19 cellular contexts compared by ENCODE assay signal in the genomic region with DNA sequence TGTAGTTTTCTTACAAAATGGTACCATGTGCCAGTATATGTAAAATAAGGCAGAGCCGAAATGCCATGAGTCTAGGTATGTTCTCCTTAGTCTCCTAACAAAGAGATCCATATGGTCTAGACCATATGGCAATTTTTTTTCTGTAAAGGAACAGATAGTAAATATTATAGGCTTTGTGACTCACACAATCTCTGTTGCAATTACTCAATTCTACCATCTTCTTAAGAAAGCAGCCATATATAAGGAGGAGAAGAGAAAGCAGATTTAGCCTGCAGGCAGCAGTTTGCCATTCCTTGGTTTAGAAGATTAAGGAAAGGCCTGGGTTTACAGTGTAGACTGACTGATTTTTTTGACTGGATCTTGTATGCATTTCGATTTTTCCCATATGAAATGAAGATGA.
"Had no signal": no experiment of that assay in that cellular context is flagged by ENCODE, and none has a peak within 500 bp of the region (broad histone marks: within the 10 kb centered on the region; RNA-seq: fewer than 3 reads in every experiment).

No MANE protein-coding gene starts in this region.

- DNase-seq: activated CD4-positive, alpha-beta T cell treated with anti-CD3 and anti-CD28 coated beads, Interleukin-2, amount 50 U/mL, for 1 hour; activated CD4-positive, CD25-positive, alpha-beta regulatory T cell treated with anti-CD3 and anti-CD28 coated beads, Interleukin-2, amount 50 U/mL, for 72 hours; activated CD8-positive, alpha-beta memory T cell treated with anti-CD3 and anti-CD28 coated beads for 24 hours; activated CD8-positive, alpha-beta memory T cell treated with anti-CD3 and anti-CD28 coated beads, Interleukin-2, amount 50 U/mL, for 48 hours; activated effector memory CD4-positive, alpha-beta T cell treated with anti-CD3 and anti-CD28 coated beads, Interleukin-2, amount 50 U/mL, for 16 hours; activated naive CD4-positive, alpha-beta T cell treated with anti-CD3 and anti-CD28 coated beads, Interleukin-2, amount 50 U/mL, for 16 hours; activated T-cell treated with anti-CD3 and anti-CD28 coated beads, Interleukin-2, amount 50 U/mL, for 72 hours; dorsolateral prefrontal cortex; gastrocnemius medialis; head of caudate nucleus; left lung; occipital lobe; posterior cingulate gyrus; retina; stimulated activated naive B cell treated with anti-CD40 and anti-IgM and Interleukin-4, amounts not matched to agents 10 μg/mL and 1 μg/mL and 100 μg/mL, for 72 hours had no signal

- H3K4me3 ChIP-seq: cardiac muscle cell, dorsolateral prefrontal cortex, gastrocnemius medialis, left lung, thoracic aorta had no signal

- H3K27me3 ChIP-seq: cardiac muscle cell, dorsolateral prefrontal cortex, gastrocnemius medialis, left lung had no signal

- H3K4me1 ChIP-seq: gastrocnemius medialis, left lung had no signal

- H3K36me3 ChIP-seq: cardiac muscle cell, gastrocnemius medialis, left lung, thoracic aorta had no signal

- H3K9me3 ChIP-seq: gastrocnemius medialis, left lung, thoracic aorta had no signal

- H3K27ac ChIP-seq: cardiac muscle cell, dorsolateral prefrontal cortex, epithelial cell of prostate, gastrocnemius medialis, left lung, thoracic aorta, VCaP had no signal
